Comparison of ENCODE assay signal across 8 cellular contexts in the genomic region with DNA sequence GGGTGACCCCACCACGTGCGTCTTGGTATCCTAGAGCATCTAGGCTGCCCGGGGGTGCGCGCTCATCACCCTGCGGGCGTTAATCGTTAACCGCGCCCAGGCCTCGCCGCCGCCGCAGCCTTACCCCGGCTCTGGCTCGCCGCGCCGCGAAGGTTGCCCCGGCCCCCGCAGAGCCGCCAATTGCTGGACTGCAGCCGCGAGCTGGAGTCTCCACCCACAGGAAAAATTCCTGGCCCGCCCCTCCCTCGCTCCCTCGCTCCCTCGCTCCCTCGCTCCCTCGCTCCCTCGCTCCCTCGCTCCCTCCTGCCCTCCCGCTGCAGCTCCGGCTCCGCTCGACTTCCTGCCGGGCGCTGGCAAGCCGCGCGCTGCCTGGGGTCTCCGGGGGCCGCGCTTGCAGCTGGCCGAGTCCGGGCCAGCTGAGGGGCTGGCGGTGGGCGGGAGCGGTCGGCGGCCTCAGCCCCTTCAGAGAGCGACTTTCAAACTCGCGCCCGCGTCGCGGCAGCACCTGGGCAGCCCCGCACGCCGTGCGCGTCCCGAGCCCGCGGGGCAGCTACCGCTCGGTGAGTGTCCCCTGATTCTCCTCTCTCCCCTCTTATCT. TPM values are rescaled to one million over a fixed set of nuclear protein-coding genes. Genes with fewer than 3 reads are reported as not detected.
A peak's percentile ranks its signal among the peaks of the same experiment; 100 is the strongest.
DNase-seq lines count a peak whose midpoint lies in the region; ATAC-seq, FAIRE-seq and TF ChIP-seq lines count a peak whose summit lies in the region.

A gene (plus strand): TSS at position 280 of the 598 bp plus-strand sequence. CDS start 23,208 bp downstream, outside the sequence.

- H3K9ac ChIP-seq in BLaER1 treated with 17β-estradiol and CSF1 and Interleukin-3, amounts not matched to agents 10 nM and 100 nM: peak within 1 kb of the TSS; percentile 60 to 76 (median 74)

- H4K20me1 ChIP-seq in BLaER1 treated with 17β-estradiol and CSF1 and Interleukin-3, amounts not matched to agents 10 nM and 100 nM: peaks cover 0 to 19% (median 0%) of the 10 kb centered on the region in 11 experiments; a peak in 4 of 22 replicates

- peaks cover 52 to 68% (median 62%) of the 10 kb centered on the region in 11 experiments for H3K27me3 ChIP-seq in BLaER1 treated with 17β-estradiol and CSF1 and Interleukin-3, amounts not matched to agents 10 nM and 100 nM
- no peaks in the 10 kb centered on the region for H3K27me3 ChIP-seq in breast epithelium
- peaks cover 0 to 21% (median 0%) of the 10 kb centered on the region in 3 donors for H3K27me3 ChIP-seq in psoas muscle (ENCODE audit: insufficient read depth in 3 of 3, low read length in 2 of 3)

- no peaks in the 10 kb centered on the region for H3K36me3 ChIP-seq in BLaER1 treated with 17β-estradiol and CSF1 and Interleukin-3, amounts not matched to agents 10 nM and 100 nM
- H3K36me3 ChIP-seq in breast epithelium: no peaks in the 10 kb centered on the region
- H3K36me3 ChIP-seq in psoas muscle (ENCODE audit: insufficient read depth in 1 of 2, low read depth in 1 of 2): no peaks in the 10 kb centered on the region

- peak within 1 kb of the TSS; percentile 7 to 67 (median 55); a peak in 18 of 22 replicates for H3K27ac ChIP-seq in BLaER1 treated with 17β-estradiol and CSF1 and Interleukin-3, amounts not matched to agents 10 nM and 100 nM
- H3K27ac ChIP-seq in breast epithelium (peak within 1 kb of the TSS; percentile 85 to 94), psoas muscle (peak within 1 kb of the TSS; percentile 74)

- ATAC-seq in psoas muscle: peak; percentile 41 to 71 (median 55)
- ATAC-seq in HG02642 (IDR thresholded peaks at IDR 0.05; ENCODE audit: poor library complexity, unreplicated experiment): no peak

- peak within 1 kb of the TSS; percentile 93 to 99 (median 98) for H3K4me2 ChIP-seq in BLaER1 treated with 17β-estradiol and CSF1 and Interleukin-3, amounts not matched to agents 10 nM and 100 nM

- FAIRE-seq in HTR-8/SVneo (lab: Jason Lieb, UNC): no peak

- H3K4me3 ChIP-seq in BLaER1 treated with 17β-estradiol and CSF1 and Interleukin-3, amounts not matched to agents 10 nM and 100 nM: peak within 1 kb of the TSS; percentile 58 to 75 (median 70)
- H3K4me3 ChIP-seq in breast epithelium: peak within 1 kb of the TSS; percentile 78 to 88 (median 82)
- peak within 1 kb of the TSS; percentile 85 for H3K4me3 ChIP-seq in iPS-11a (ENCODE audit: low read depth, low read length)
- H3K4me3 ChIP-seq in psoas muscle: peak within 1 kb of the TSS; percentile 89

- TF ChIP-seq POLR2A in breast epithelium (IDR thresholded peaks at IDR 0.05): peak; percentile 43

- H3K9me3 ChIP-seq in BLaER1 treated with 17β-estradiol and CSF1 and Interleukin-3, amounts not matched to agents 10 nM and 100 nM (replicated peaks in 1 of 11): no peaks in the 10 kb centered on the region
- H3K9me3 ChIP-seq in breast epithelium: no peaks in the 10 kb centered on the region
- no peaks in the 10 kb centered on the region for H3K9me3 ChIP-seq in psoas muscle

- intact Hi-C loops in breast epithelium (cut with DNase I; ENCODE audit: low total_unique reads) (no loop called here), psoas muscle (cut with DNase I) (no loop called here)

- TF ChIP-seq CTCF in breast epithelium (IDR thresholded peaks at IDR 0.05) (no peak), psoas muscle (IDR thresholded peaks at IDR 0.05) (no peak)

- peaks cover 67 to 77% (median 71%) of the 10 kb centered on the region in 10 experiments for H3K4me1 ChIP-seq in BLaER1 treated with 17β-estradiol and CSF1 and Interleukin-3, amounts not matched to agents 10 nM and 100 nM
- H3K4me1 ChIP-seq in breast epithelium: peaks cover 0 to 18% of the 10 kb centered on the region in 2 donors
- H3K4me1 ChIP-seq in psoas muscle: no peaks in the 10 kb centered on the region

- peak; percentile 96 for DNase-seq in HTR-8/SVneo (ENCODE audit: insufficient read length, low spot score)
- peak; percentile 63 for DNase-seq in SHP77 treated with DMSO at 0.1 percent for 48 hours (lab: John Stamatoyannopoulos, UW)
- peak; percentile 58 to 90 for DNase-seq in breast epithelium (ENCODE audit: low spot score in 2 of 2)
- DNase-seq in psoas muscle: peak; percentile 73 to 82
- DNase-seq in NAMALWA (ENCODE audit: low spot score): no peak

- WGBS in psoas muscle, 3 donors: 1 to 2% (median 1%) methylated on average over 35 to 69 of the region's 69 CpGs

RNA-seq across cellular contexts. Expression of the gene that starts here (rescaled TPM):
- total RNA-seq in breast epithelium: 10 to 100 TPM; 18.7 to 31.5 (median 30.3) TPM
- total RNA-seq in psoas muscle: 1 to 10 TPM; 5.2 to 8.2 (median 6.5) TPM
- polyA plus RNA-seq in psoas muscle: 1 to 10 TPM; 1.9 to 3.1 (median 2.8) TPM
